Comparison of ENCODE assay signal across 14 cellular contexts in the genomic region with DNA sequence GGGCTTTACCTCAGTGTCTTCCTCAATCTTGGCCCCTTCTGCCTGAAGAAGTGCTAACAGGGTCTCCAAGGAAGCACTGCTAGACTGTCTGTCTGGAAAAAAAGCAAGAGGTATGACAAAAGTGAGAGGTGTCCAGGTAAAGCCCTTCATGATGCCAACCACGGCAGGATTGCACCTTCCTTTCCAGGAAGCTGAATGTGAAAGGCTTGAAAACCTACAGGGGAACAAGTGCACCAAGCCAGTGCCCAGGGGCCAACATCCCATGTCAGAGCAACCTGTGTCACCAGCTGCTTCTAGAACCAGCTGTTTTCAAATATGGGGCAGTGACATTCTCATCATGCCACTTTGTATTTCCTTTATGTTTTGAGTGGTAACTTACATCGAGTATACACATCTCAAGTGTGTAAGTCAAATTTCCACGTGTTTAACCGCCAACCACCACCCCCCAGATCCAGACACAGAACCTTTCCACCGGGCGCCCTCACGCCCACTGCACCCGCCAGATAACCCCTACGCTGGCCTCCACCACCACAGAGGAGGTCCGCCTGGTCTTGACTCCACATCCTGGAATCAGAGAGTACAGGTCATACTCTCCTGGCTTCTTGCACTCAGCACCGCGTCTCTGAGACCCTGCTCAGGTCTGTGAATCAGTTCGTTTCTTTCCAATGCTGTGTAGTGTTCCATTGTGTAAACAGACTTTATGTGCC. TPM values are rescaled to one million over a fixed set of nuclear protein-coding genes. Genes with fewer than 3 reads are reported as not detected.
DNase-seq lines count a peak whose midpoint lies in the region; ATAC-seq and TF ChIP-seq lines count a peak whose summit lies in the region.
"Had no signal": no experiment of that assay in that cellular context is flagged by ENCODE, and none has a peak within 500 bp of the region (broad histone marks: within the 10 kb centered on the region; RNA-seq: fewer than 3 reads in every experiment).

No MANE protein-coding gene starts in this region.

- CTCF ChIA-PET in activated naive CD4-positive, alpha-beta T cell treated with anti-CD3 and anti-CD28 coated beads, Interleukin-2, amount 10 ng/mL, durations not matched to agents 7 days and 5 days (lab: Charles Lee) = interaction anchor here (1.0 kb wide), 1 partner anchor 370 kb away, joined by 4 read pairs; no protein-coding TSS in a partner anchor

- H3K27me3 ChIP-seq in dorsolateral prefrontal cortex (no peaks in the 10 kb centered on the region), mucosa of stomach (ENCODE audit: control insufficient read depth, insufficient read depth, low read length) (no peaks in the 10 kb centered on the region), tibial nerve (no peaks in the 10 kb centered on the region)
- H3K27me3 ChIP-seq: MG63, thyroid gland had no signal

- peak overlapping the region in 54 of 59 donors; percentile 4 to 93 (median 76) for H3K27ac ChIP-seq in dorsolateral prefrontal cortex
- H3K27ac ChIP-seq in tibial nerve = peak overlapping the region in 3 of 4 donors; percentile 27 to 60 (median 28)
- H3K27ac ChIP-seq: A549 had no signal

- TF ChIP-seq EP300 in tibial nerve (IDR thresholded peaks at IDR 0.05) = no peak

- no peak overlapping the region for H3K27ac Mint-ChIP-seq in activated naive CD4-positive, alpha-beta T cell treated with anti-CD3 and anti-CD28 coated beads, Interleukin-2, amount 10 ng/mL, durations not matched to agents 7 days and 5 days

- no peaks in the 10 kb centered on the region for H3K27me3 Mint-ChIP-seq in activated naive CD4-positive, alpha-beta T cell treated with anti-CD3 and anti-CD28 coated beads, Interleukin-2, amount 10 ng/mL, durations not matched to agents 7 days and 5 days

- H3K36me3 ChIP-seq in mucosa of stomach (ENCODE audit: control insufficient read depth, insufficient read depth, low read length) (peaks cover 15% of the 10 kb centered on the region), tibial nerve (peaks cover 0 to 62% (median 14%) of the 10 kb centered on the region in 3 donors)

- H3K4me1 Mint-ChIP-seq in activated naive CD4-positive, alpha-beta T cell treated with anti-CD3 and anti-CD28 coated beads, Interleukin-2, amount 10 ng/mL, durations not matched to agents 7 days and 5 days = peaks cover 44% of the 10 kb centered on the region

- TF ChIP-seq CTCF in dorsolateral prefrontal cortex (IDR thresholded peaks at IDR 0.05 in 54 of 56, conservative IDR thresholded peaks at IDR 0.05 in 2 of 56; ENCODE audit: low read depth in 1 of 56, partially characterized antibody in 56 of 56) = no peak
- TF ChIP-seq CTCF in tibial nerve (IDR thresholded peaks at IDR 0.05) = no peak

- no peak for TF ChIP-seq POLR2A in tibial nerve (IDR thresholded peaks at IDR 0.05)

- ATAC-seq in GM21529 (IDR thresholded peaks at IDR 0.05; ENCODE audit: unreplicated experiment) (no peak), GM19395 (IDR thresholded peaks at IDR 0.05; ENCODE audit: unreplicated experiment) (no peak)

- H3K4me3 ChIP-seq in dorsolateral prefrontal cortex = no peak overlapping the region
- H3K4me3 ChIP-seq in mucosa of stomach (ENCODE audit: low read length) = no peak overlapping the region
- H3K4me3 ChIP-seq in tibial nerve = no peak overlapping the region
- H3K4me3 ChIP-seq: A549, MG63, thyroid gland had no signal

- peak; percentile 13 for DNase-seq in activated naive CD4-positive, alpha-beta T cell treated with anti-CD3 and anti-CD28 coated beads, Interleukin-2, amount 10 ng/mL, durations not matched to agents 7 days and 5 days
- no peak for DNase-seq in activated naive CD4-positive, alpha-beta T cell treated with anti-CD3 and anti-CD28 coated beads, Interleukin-2, amount 50 U/mL, for 16 hours
- DNase-seq in dorsolateral prefrontal cortex = peak in 4 of 10 donors; percentile 17 to 30 (median 24)
- DNase-seq in tibial nerve (ENCODE audit: low spot score in 2 of 2) = no peak
- no peak for DNase-seq in DMS114 treated with DMSO at 0.1 percent for 48 hours (lab: John Stamatoyannopoulos, UW; ENCODE audit: unreplicated experiment)
- DNase-seq: DMS 273 treated with DMSO at 0.1 percent for 48 hours; effector CD4-positive, alpha-beta T cell; MG63; T-helper 1 cell had no signal

- H3K9ac ChIP-seq in mucosa of stomach (ENCODE audit: low read length) = peak overlapping the region; percentile 40

- H3K36me3 Mint-ChIP-seq in activated naive CD4-positive, alpha-beta T cell treated with anti-CD3 and anti-CD28 coated beads, Interleukin-2, amount 10 ng/mL, durations not matched to agents 7 days and 5 days = peaks cover 54% of the 10 kb centered on the region

- intact Hi-C loops in dorsolateral prefrontal cortex (cut with DNase I) = loop anchor here in 1 of 2 donors (10.0 kb wide), 1 partner anchor 366 kb away; the partner anchor contains the start of genes MPHOSPH9 and MTRFR

- H3K4me3 Mint-ChIP-seq in activated naive CD4-positive, alpha-beta T cell treated with anti-CD3 and anti-CD28 coated beads, Interleukin-2, amount 10 ng/mL, durations not matched to agents 7 days and 5 days = no peak overlapping the region

- no peaks in the 10 kb centered on the region for H3K9me3 Mint-ChIP-seq in activated naive CD4-positive, alpha-beta T cell treated with anti-CD3 and anti-CD28 coated beads, Interleukin-2, amount 10 ng/mL, durations not matched to agents 7 days and 5 days

- H3K9me3 ChIP-seq in mucosa of stomach (ENCODE audit: control insufficient read depth, low read length) (no peaks in the 10 kb centered on the region), tibial nerve (no peaks in the 10 kb centered on the region)
- H3K9me3 ChIP-seq: A549, MG63, thyroid gland had no signal

- WGBS in tibial nerve, 2 donors = 89 to 91% methylated on average over 13 of the region's 13 CpGs

- H3K4me1 ChIP-seq in mucosa of stomach (ENCODE audit: control insufficient read depth, insufficient read depth, low read length) (peaks cover 59% of the 10 kb centered on the region), tibial nerve (peaks cover 0 to 83% (median 42%) of the 10 kb centered on the region in 4 donors)

RNA-seq across cellular contexts. Expression of gene VPS37B, which starts 27.3 kb away (rescaled TPM):
- total RNA-seq in dorsolateral prefrontal cortex = 10 to 100 TPM; 15.8 to 35.3 (median 22.0) TPM
- 10 to 100 TPM; 24.5 to 28.4 (median 25.8) TPM for total RNA-seq in tibial nerve

RNA-seq across cellular contexts. Expression of gene HIP1R, which starts 33.4 kb away (rescaled TPM):
- total RNA-seq in dorsolateral prefrontal cortex (100 to 1,000 TPM in 104 of 120 experiments, 10 to 100 TPM in 16; 38.9 to 309 (median 147) TPM), tibial nerve (10 to 100 TPM; 10.3 to 22.5 (median 16.9) TPM)
